Comparison of ENCODE assay signal across 13 cellular contexts in genomic region chr4:37324526-37324925, GRCh38.
"Had no signal": no experiment of that assay in that cellular context is flagged by ENCODE, and none has a peak within 500 bp of the region (broad histone marks: within the 10 kb centered on the region; RNA-seq: fewer than 3 reads in every experiment).

No MANE protein-coding gene starts in this region.

- ATAC-seq: activated CD8-positive, alpha-beta T cell treated with anti-CD3 and anti-CD28 coated beads, Interleukin-2, amount 10 ng/mL, durations not matched to agents 7 days and 5 days; activated naive CD8-positive, alpha-beta T cell treated with anti-CD3 and anti-CD28 coated beads, Interleukin-2, amount 50 U/mL, for 24 hours; left ventricle myocardium superior; T-helper 17 cell; WTC11 had no signal

- H3K27me3 ChIP-seq: ascending aorta, tibial nerve had no signal

- DNase-seq: activated CD4-positive, alpha-beta T cell treated with anti-CD3 and anti-CD28 coated beads for 48 hours; activated CD8-positive, alpha-beta memory T cell treated with anti-CD3 and anti-CD28 coated beads, Interleukin-2, amount 50 U/mL, for 48 hours; activated CD8-positive, alpha-beta T cell treated with anti-CD3 and anti-CD28 coated beads, Interleukin-2, amount 10 ng/mL, durations not matched to agents 7 days and 5 days; activated naive CD4-positive, alpha-beta T cell treated with Interleukin-2 at 50 U/mL for 16 hours; activated naive CD8-positive, alpha-beta T cell treated with anti-CD3 and anti-CD28 coated beads, Interleukin-2, amount 50 U/mL, for 24 hours; effector CD4-positive, alpha-beta T cell; left ventricle myocardium superior; small intestine; T-helper 17 cell had no signal

- H3K4me3 ChIP-seq: ascending aorta, tibial nerve had no signal

- H3K27ac ChIP-seq: ascending aorta, parathyroid adenoma, tibial nerve had no signal
